In the genomic region with DNA sequence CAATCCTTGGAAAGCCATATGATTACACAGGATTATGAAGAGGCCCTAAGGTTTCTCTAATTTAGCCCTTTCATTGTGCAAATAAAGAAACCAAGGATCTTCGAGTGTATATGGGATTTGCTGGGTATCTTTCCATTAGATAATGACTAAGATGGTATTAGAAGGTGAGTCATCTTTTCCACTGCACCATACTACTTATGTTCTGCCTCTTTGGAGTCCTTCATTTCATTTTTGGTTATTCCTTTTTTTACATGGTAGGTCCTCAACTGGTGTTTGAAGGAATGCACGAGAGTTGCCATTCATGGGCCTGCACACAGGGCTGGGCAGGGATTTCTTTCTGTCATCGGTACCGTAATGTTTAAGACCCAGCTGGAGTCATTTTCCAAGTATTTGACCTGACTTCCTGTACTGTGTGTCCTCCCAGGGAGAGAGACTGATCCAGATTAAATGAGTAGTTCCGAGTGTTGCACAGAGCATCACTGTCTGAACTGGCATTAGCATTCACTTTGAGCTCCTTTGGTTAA, we compare ENCODE assay signal across 8 cellular contexts.
DNase-seq lines count a peak whose midpoint lies in the region; ATAC-seq and TF ChIP-seq lines count a peak whose summit lies in the region.

No MANE protein-coding gene starts in this region.

- H3K27ac ChIP-seq in ACC112 (ENCODE audit: low read depth, low read length) = peak overlapping the region; percentile 82
- peak overlapping the region; percentile 11 for H3K27ac ChIP-seq in caudate nucleus (ENCODE audit: low read depth, low read length)
- peak overlapping the region; percentile 33 for H3K27ac ChIP-seq in mesodermal cell (ENCODE audit: low read depth, low read length, severe bottlenecking)

- H3K79me2 ChIP-seq in ACC112 (ENCODE audit: control insufficient read depth, insufficient read depth, low read length, unreplicated experiment) = no peaks in the 10 kb centered on the region
- no peaks in the 10 kb centered on the region for H3K79me2 ChIP-seq in Loucy (ENCODE audit: insufficient read depth, low read length)

- H2AFZ ChIP-seq in ACC112 (ENCODE audit: low read length, unreplicated experiment) (no peak overlapping the region), Loucy (ENCODE audit: low read length) (no peak overlapping the region)

- H3K9me2 ChIP-seq in Loucy (replicated peaks; ENCODE audit: low read depth, low read length) = no peaks in the 10 kb centered on the region

- H4K20me1 ChIP-seq in Loucy (ENCODE audit: insufficient read depth, low read length, poor library complexity, severe bottlenecking) = no peaks in the 10 kb centered on the region

- ATAC-seq in HG03095 (IDR thresholded peaks at IDR 0.05; ENCODE audit: unreplicated experiment) = no peak
- no peak for ATAC-seq in HG02571 (IDR thresholded peaks at IDR 0.05; ENCODE audit: unreplicated experiment)
- no peak for ATAC-seq in GM21576 (IDR thresholded peaks at IDR 0.05; ENCODE audit: unreplicated experiment)

- H3K9me3 ChIP-seq in Loucy (ENCODE audit: insufficient read depth, low read depth, low read length) (no peaks in the 10 kb centered on the region), mesodermal cell (ENCODE audit: control insufficient read depth, low read length) (no peaks in the 10 kb centered on the region)

- TF ChIP-seq CTCF in Loucy (conservative IDR thresholded peaks at IDR 0.05; ENCODE audit: low read length) = no peak

- H3K9ac ChIP-seq in Loucy (ENCODE audit: low read depth, low read length, poor library complexity, severe bottlenecking) = no peak overlapping the region

- DNase-seq in caudate nucleus (lab: John Stamatoyannopoulos, UW) (peak in 1 of 61 donors; percentile 25), NCI-H1930 (lab: John Stamatoyannopoulos, UW) (no peak)

- no peaks in the 10 kb centered on the region for H3F3A ChIP-seq in Loucy (ENCODE audit: low read depth)

- H3K36me3 ChIP-seq in ACC112 (ENCODE audit: insufficient read depth, low read length) = peaks cover 3% of the 10 kb centered on the region
- no peaks in the 10 kb centered on the region for H3K36me3 ChIP-seq in Loucy (ENCODE audit: insufficient read depth, low read length)
- H3K36me3 ChIP-seq in mesodermal cell (ENCODE audit: control insufficient read depth, insufficient read depth, low read length) = no peaks in the 10 kb centered on the region

- H3K4me1 ChIP-seq in ACC112 (ENCODE audit: control insufficient read depth, insufficient read depth, low read length, unreplicated experiment) (peaks cover 23% of the 10 kb centered on the region), Loucy (ENCODE audit: insufficient read depth, low read length, poor library complexity, severe bottlenecking) (peaks cover 36% of the 10 kb centered on the region), mesodermal cell (ENCODE audit: control insufficient read depth, insufficient read depth, low read length, poor library complexity, severe bottlenecking) (peaks cover 16% of the 10 kb centered on the region)

- no peak overlapping the region for H3K4me3 ChIP-seq in ACC112 (ENCODE audit: low read depth, low read length)
- H3K4me3 ChIP-seq in Loucy (ENCODE audit: low read length, poor library complexity, severe bottlenecking) = no peak overlapping the region
- no peak overlapping the region for H3K4me3 ChIP-seq in mesodermal cell (ENCODE audit: extremely low read depth, insufficient read depth, low read length, poor library complexity, severe bottlenecking)

- no peaks in the 10 kb centered on the region for H3K27me3 ChIP-seq in ACC112 (ENCODE audit: insufficient read depth, low read length)
- H3K27me3 ChIP-seq in Loucy (ENCODE audit: insufficient read depth, low read length, poor library complexity, severe bottlenecking) = no peaks in the 10 kb centered on the region

- WGBS in mesodermal cell (ENCODE audit: insufficient coverage in 2 of 2), 2 experiments = 92 to 97% methylated on average over 4 of the region's 5 CpGs

- H3K4me2 ChIP-seq in Loucy (ENCODE audit: low read depth, low read length, poor library complexity, severe bottlenecking) = peak overlapping the region; percentile 52

Comparison
In these comparisons a context has a peak if more than half of its experiments do, and no peak if none do; other contexts are left out.
1. H3K27ac ChIP-seq: peak in every context shown above with its lines; median percentile 82 in ACC112; 33 in mesodermal cell; 11 in caudate nucleus.